ENCODE assay signal across 9 cellular contexts in genomic region chr13:113970810-113971470, GRCh38. TPM values are rescaled to one million over a fixed set of nuclear protein-coding genes. Genes with fewer than 3 reads are reported as not detected.
A peak's percentile ranks its signal among the peaks of the same experiment; 100 is the strongest.
DNase-seq lines count a peak whose midpoint lies in the region; ATAC-seq and TF ChIP-seq lines count a peak whose summit lies in the region.
"Had no signal": no experiment of that assay in that cellular context is flagged by ENCODE, and none has a peak within 500 bp of the region (broad histone marks: within the 10 kb centered on the region; RNA-seq: fewer than 3 reads in every experiment).

No MANE protein-coding gene starts in this region.

- H3K27me3 ChIP-seq in colonic mucosa (no peaks in the 10 kb centered on the region), lower lobe of right lung (ENCODE audit: low read depth) (no peaks in the 10 kb centered on the region), upper lobe of right lung (no peaks in the 10 kb centered on the region)

- H3K4me3 ChIP-seq in colonic mucosa (no peak overlapping the region), lower lobe of right lung (peak overlapping the region; percentile 13), upper lobe of right lung (no peak overlapping the region)

- in situ Hi-C loops in GM13977 (cut with MboI; ENCODE audit: low pct_unique_long_range_greater_than_20kb, low sequenced_read_pairs, unreplicated experiment), result no loop called here

- H3K27ac ChIP-seq in colonic mucosa, result peak overlapping the region; percentile 63
- H3K27ac ChIP-seq in lower lobe of right lung, result peak overlapping the region; percentile 80
- peak overlapping the region; percentile 75 for H3K27ac ChIP-seq in upper lobe of right lung

- H3K9ac ChIP-seq in colonic mucosa (ENCODE audit: low read depth in 2 of 2, low read length in 2 of 2), result peak overlapping the region in 1 of 2 donors; percentile 46

- peak; percentile 51 for DNase-seq in NCI-H2196 treated with DMSO at 0.1 percent for 48 hours (lab: John Stamatoyannopoulos, UW; ENCODE audit: unreplicated experiment)
- peak; percentile 46 for DNase-seq in colonic mucosa
- peak; percentile 79 for DNase-seq in lower lobe of right lung
- peak; percentile 87 for DNase-seq in upper lobe of right lung
- no peak for DNase-seq in SK-N-DZ (ENCODE audit: low spot score)
- no peak for DNase-seq in GM13977 (ENCODE audit: low spot score)
- DNase-seq: DND-41; stimulated activated CD4-positive, alpha-beta T cell treated with anti-CD3 and anti-CD28 coated beads, Interleukin-15, amount 100 ng/mL, for 24 hours had no signal

- H3K36me3 ChIP-seq in colonic mucosa, result no peaks in the 10 kb centered on the region
- H3K36me3 ChIP-seq in lower lobe of right lung, result peaks cover 8% of the 10 kb centered on the region
- no peaks in the 10 kb centered on the region for H3K36me3 ChIP-seq in upper lobe of right lung

- intact Hi-C loops in colonic mucosa (cut with DNase I) (no loop called here), lower lobe of right lung (cut with DNase I) (no loop called here), upper lobe of right lung (cut with DNase I) (no loop called here)

- peaks cover 7% of the 10 kb centered on the region for H3K4me1 ChIP-seq in colonic mucosa
- peaks cover 12% of the 10 kb centered on the region for H3K4me1 ChIP-seq in lower lobe of right lung
- H3K4me1 ChIP-seq in upper lobe of right lung, result peaks cover 12% of the 10 kb centered on the region

- no peak for TF ChIP-seq CTCF in colonic mucosa (IDR thresholded peaks at IDR 0.05)
- TF ChIP-seq CTCF in lower lobe of right lung (IDR thresholded peaks at IDR 0.05), result no peak
- no peak for TF ChIP-seq CTCF in upper lobe of right lung (IDR thresholded peaks at IDR 0.05)
- TF ChIP-seq CTCF in GM13977 (IDR thresholded peaks at IDR 0.05; ENCODE audit: extremely low read depth, insufficient read depth, missing control alignments), result no peak

- ATAC-seq in lower lobe of right lung (peak; percentile 90 to 92), upper lobe of right lung (peak; percentile 86), GM18502 (IDR thresholded peaks at IDR 0.05; ENCODE audit: poor library complexity, unreplicated experiment) (no peak)

- no peaks in the 10 kb centered on the region for H3K9me3 ChIP-seq in colonic mucosa
- no peaks in the 10 kb centered on the region for H3K9me3 ChIP-seq in lower lobe of right lung
- no peaks in the 10 kb centered on the region for H3K9me3 ChIP-seq in upper lobe of right lung

RNA-seq across cellular contexts. Expression of gene C13orf46, which starts 2.9 kb away (rescaled TPM):
- total RNA-seq in colonic mucosa, result under 1 TPM; 0.24 to 0.44 TPM
- total RNA-seq in lower lobe of right lung, result 14.0 TPM
- 21.2 TPM for total RNA-seq in upper lobe of right lung
- polyA plus RNA-seq in SK-N-DZ (2014; cell fraction: cytosol; rRNA removed), result not detected in 2 replicates
- polyA plus RNA-seq in SK-N-DZ (2014; cell fraction: nucleus; rRNA removed), result not detected in 2 replicates

Comparison
In these comparisons a context has a peak if more than half of its experiments do, and no peak if none do; other contexts are left out.
1. DNase-seq: peak in NCI-H2196 treated with DMSO at 0.1 percent for 48 hours (single experiment), colonic mucosa (single experiment), lower lobe of right lung (single experiment) and upper lobe of right lung (single experiment); none in SK-N-DZ (single experiment) and GM13977 (single experiment).
2. RNA of gene C13orf46, which starts 2.9 kb away (total RNA-seq): 21.2 TPM in upper lobe of right lung (single experiment) and 14.0 TPM in lower lobe of right lung (single experiment); 0.24 to 0.44 TPM in colonic mucosa; every median in the first group is over 10 times any median in the second.
3. Peak in every context shown above with its lines, with median percentiles within 50 percentile points of each other: H3K27ac ChIP-seq.